1 cellular context compared by ENCODE assay signal in genomic region chr1:117537291-117537920, GRCh38.
TF ChIP-seq lines count a peak whose summit lies in the region.

No MANE protein-coding gene starts in this region.

TF ChIP-seq in WTC11, 78 proteins besides CTCF, POLR2A, EP300 and RAD21 (continued from another document):
- TF ChIP-seq, protein P1, sequence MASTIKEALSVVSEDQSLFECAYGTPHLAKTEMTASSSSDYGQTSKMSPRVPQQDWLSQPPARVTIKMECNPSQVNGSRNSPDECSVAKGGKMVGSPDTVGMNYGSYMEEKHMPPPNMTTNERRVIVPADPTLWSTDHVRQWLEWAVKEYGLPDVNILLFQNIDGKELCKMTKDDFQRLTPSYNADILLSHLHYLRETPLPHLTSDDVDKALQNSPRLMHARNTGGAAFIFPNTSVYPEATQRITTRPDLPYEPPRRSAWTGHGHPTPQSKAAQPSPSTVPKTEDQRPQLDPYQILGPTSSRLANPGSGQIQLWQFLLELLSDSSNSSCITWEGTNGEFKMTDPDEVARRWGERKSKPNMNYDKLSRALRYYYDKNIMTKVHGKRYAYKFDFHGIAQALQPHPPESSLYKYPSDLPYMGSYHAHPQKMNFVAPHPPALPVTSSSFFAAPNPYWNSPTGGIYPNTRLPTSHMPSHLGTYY (CRISPR knock-in tag; IDR thresholded peaks at IDR 0.05): no peak
- TF ChIP-seq, protein P2, sequence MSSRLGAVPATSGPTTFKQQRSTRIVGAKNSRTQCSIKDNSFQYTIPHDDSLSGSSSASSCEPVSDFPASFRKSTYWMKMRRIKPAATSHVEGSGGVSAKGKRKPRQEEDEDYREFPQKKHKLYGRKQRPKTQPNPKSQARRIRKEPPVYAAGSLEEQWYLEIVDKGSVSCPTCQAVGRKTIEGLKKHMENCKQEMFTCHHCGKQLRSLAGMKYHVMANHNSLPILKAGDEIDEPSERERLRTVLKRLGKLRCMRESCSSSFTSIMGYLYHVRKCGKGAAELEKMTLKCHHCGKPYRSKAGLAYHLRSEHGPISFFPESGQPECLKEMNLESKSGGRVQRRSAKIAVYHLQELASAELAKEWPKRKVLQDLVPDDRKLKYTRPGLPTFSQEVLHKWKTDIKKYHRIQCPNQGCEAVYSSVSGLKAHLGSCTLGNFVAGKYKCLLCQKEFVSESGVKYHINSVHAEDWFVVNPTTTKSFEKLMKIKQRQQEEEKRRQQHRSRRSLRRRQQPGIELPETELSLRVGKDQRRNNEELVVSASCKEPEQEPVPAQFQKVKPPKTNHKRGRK (CRISPR knock-in tag; IDR thresholded peaks at IDR 0.05; ENCODE audit: borderline replicate concordance): no peak
- TF ChIP-seq, protein P3, sequence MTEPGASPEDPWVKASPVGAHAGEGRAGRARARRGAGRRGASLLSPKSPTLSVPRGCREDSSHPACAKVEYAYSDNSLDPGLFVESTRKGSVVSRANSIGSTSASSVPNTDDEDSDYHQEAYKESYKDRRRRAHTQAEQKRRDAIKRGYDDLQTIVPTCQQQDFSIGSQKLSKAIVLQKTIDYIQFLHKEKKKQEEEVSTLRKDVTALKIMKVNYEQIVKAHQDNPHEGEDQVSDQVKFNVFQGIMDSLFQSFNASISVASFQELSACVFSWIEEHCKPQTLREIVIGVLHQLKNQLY (CRISPR knock-in tag; IDR thresholded peaks at IDR 0.05): no peak
- no peak for TF ChIP-seq RELA (CRISPR knock-in tag; IDR thresholded peaks at IDR 0.05; ENCODE audit: borderline replicate concordance)
- TF ChIP-seq OVOL2 (CRISPR knock-in tag; IDR thresholded peaks at IDR 0.05; ENCODE audit: borderline replicate concordance): no peak
- no peak for TF ChIP-seq FOXK1 (CRISPR knock-in tag; IDR thresholded peaks at IDR 0.05)
- TF ChIP-seq NFYB (CRISPR knock-in tag; conservative IDR thresholded peaks at IDR 0.05; ENCODE audit: low read depth): no peak
